Comparison of ENCODE assay signal across 13 cellular contexts in the genomic region with DNA sequence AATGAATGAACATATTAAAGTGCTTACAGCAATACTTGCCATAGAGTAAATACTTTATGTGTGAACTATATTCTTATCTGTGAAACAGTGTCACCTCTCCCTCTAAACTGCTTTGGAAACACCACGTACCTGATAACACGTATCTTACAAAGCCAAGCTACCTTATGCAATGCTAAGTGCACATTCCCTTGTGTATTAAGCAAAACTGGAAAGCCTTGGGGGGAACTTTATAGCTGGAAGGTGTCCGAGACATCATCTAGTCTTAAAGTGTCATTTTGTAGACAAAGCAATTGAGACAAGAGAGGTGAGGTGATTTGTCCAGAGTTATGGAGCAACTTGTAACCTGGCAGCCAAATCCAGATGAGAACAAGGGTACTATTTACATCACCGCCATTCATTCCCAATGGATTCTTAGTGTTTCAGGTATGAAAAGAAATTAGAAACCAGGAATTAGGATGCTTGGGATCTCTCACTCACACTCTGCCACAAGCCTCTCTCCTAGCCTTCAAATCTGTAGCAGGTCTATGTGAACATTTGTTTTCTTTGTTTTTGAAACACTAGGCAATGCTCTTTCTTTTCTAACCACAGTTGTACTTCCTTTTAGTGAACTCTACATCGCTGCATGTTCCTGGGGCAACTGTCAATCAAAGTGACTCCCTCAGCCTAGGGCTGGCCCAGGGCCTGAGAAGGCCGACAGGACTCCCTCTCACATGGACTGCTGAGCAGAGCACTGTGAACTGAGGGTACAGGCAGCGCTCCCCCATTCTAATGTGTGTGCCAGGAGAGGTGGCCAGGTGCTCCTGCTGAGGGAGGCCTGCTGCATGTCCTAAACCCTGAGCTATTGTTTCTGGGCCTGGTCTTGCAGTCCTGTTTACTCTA. TPM values are rescaled to one million over a fixed set of nuclear protein-coding genes. Genes with fewer than 3 reads are reported as not detected.
A peak's percentile ranks its signal among the peaks of the same experiment; 100 is the strongest.
DNase-seq lines count a peak whose midpoint lies in the region; ATAC-seq and TF ChIP-seq lines count a peak whose summit lies in the region.
"Had no signal": no experiment of that assay in that cellular context is flagged by ENCODE, and none has a peak within 500 bp of the region (broad histone marks: within the 10 kb centered on the region; RNA-seq: fewer than 3 reads in every experiment).

No MANE protein-coding gene starts in this region.

- H4K20me1 ChIP-seq in neural progenitor cell (ENCODE audit: low read depth), result no peaks in the 10 kb centered on the region

- peak overlapping the region; percentile 37 for H3K27ac ChIP-seq in neural progenitor cell
- H3K27ac ChIP-seq: thyroid gland had no signal

- H3K9me3 ChIP-seq in neural progenitor cell (ENCODE audit: low read depth), result no peaks in the 10 kb centered on the region
- H3K9me3 ChIP-seq: thyroid gland had no signal

- peak overlapping the region; percentile 18 for H3K4me2 ChIP-seq in neural progenitor cell

- H3K79me2 ChIP-seq in neural progenitor cell (ENCODE audit: low read depth), result no peaks in the 10 kb centered on the region

- H3K36me3 Mint-ChIP-seq in neural progenitor cell, result no peaks in the 10 kb centered on the region
- H3K36me3 Mint-ChIP-seq in activated T-helper 1 cell treated with anti-CD3 and anti-CD28 coated beads, Interleukin-12 subunit alpha, Interleukin-12 subunit beta, Interleukin-2, Interleukin-4 antibody, amounts not matched to agents 30 ng/mL and 10 ng/mL and 1 ng/mL, durations not matched to agents 14 hours and 24 hours and 36 hours (ENCODE audit: low read depth), result no peaks in the 10 kb centered on the region
- H3K36me3 Mint-ChIP-seq in nephron progenitor cell (ENCODE audit: low read depth), result no peaks in the 10 kb centered on the region
- H3K36me3 Mint-ChIP-seq: brain had no signal

- H3K27ac Mint-ChIP-seq in neural progenitor cell (no peak overlapping the region), nephron progenitor cell (no peak overlapping the region)
- H3K27ac Mint-ChIP-seq in activated T-helper 1 cell treated with anti-CD3 and anti-CD28 coated beads, Interleukin-12 subunit alpha, Interleukin-12 subunit beta, Interleukin-2, Interleukin-4 antibody, amounts not matched to agents 30 ng/mL and 10 ng/mL and 1 ng/mL, durations not matched to agents 14 hours and 24 hours and 36 hours, result no peak overlapping the region

- DNase-seq in neural progenitor cell (ENCODE audit: low spot score) (no peak), NCI-H524 (lab: John Stamatoyannopoulos, UW) (no peak), nephron progenitor cell (no peak)
- no peak for DNase-seq in activated T-helper 1 cell treated with anti-CD3 and anti-CD28 coated beads, Interleukin-12 subunit alpha, Interleukin-12 subunit beta, Interleukin-2, Interleukin-4 antibody, amounts not matched to agents 30 ng/mL and 10 ng/mL and 1 ng/mL, durations not matched to agents 14 hours and 24 hours and 36 hours (ENCODE audit: low spot score)
- no peak for DNase-seq in activated CD4-positive, alpha-beta T cell treated with anti-CD3 and anti-CD28 coated beads for 48 hours
- DNase-seq: activated CD4-positive, alpha-beta T cell treated with anti-CD3 and anti-CD28 coated beads, Interleukin-2, amount 50 U/mL, for 4 hours; foreskin melanocyte; stimulated activated CD4-positive, alpha-beta T cell treated with anti-CD3 and anti-CD28 coated beads, Interleukin-15, amount 100 ng/mL, for 24 hours; thyroid gland had no signal

- no peaks in the 10 kb centered on the region for H3K36me3 ChIP-seq in neural progenitor cell
- H3K36me3 ChIP-seq: thyroid gland had no signal

- ATAC-seq in GM18909 (IDR thresholded peaks at IDR 0.05; ENCODE audit: poor library complexity, unreplicated experiment) (peak; percentile 86), GM21737 (IDR thresholded peaks at IDR 0.05; ENCODE audit: unreplicated experiment) (peak; percentile 88), HG03432 (IDR thresholded peaks at IDR 0.05; ENCODE audit: unreplicated experiment) (peak; percentile 82)

- TF ChIP-seq CTCF in neural progenitor cell (IDR thresholded peaks at IDR 0.05) (no peak), nephron progenitor cell (IDR thresholded peaks at IDR 0.05) (no peak)

- H3K4me1 Mint-ChIP-seq in neural progenitor cell (peaks cover 8% of the 10 kb centered on the region), nephron progenitor cell (no peaks in the 10 kb centered on the region)
- no peaks in the 10 kb centered on the region for H3K4me1 Mint-ChIP-seq in activated T-helper 1 cell treated with anti-CD3 and anti-CD28 coated beads, Interleukin-12 subunit alpha, Interleukin-12 subunit beta, Interleukin-2, Interleukin-4 antibody, amounts not matched to agents 30 ng/mL and 10 ng/mL and 1 ng/mL, durations not matched to agents 14 hours and 24 hours and 36 hours (ENCODE audit: low read depth)

- no peak overlapping the region for H3K9ac ChIP-seq in neural progenitor cell

- no peaks in the 10 kb centered on the region for H3K27me3 ChIP-seq in neural progenitor cell
- H3K27me3 ChIP-seq: thyroid gland had no signal

- H3K4me3 Mint-ChIP-seq in neural progenitor cell, result no peak overlapping the region
- H3K4me3 Mint-ChIP-seq in activated T-helper 1 cell treated with anti-CD3 and anti-CD28 coated beads, Interleukin-12 subunit alpha, Interleukin-12 subunit beta, Interleukin-2, Interleukin-4 antibody, amounts not matched to agents 30 ng/mL and 10 ng/mL and 1 ng/mL, durations not matched to agents 14 hours and 24 hours and 36 hours, result no peak overlapping the region
- H3K4me3 Mint-ChIP-seq in nephron progenitor cell, result no peak overlapping the region
- H3K4me3 Mint-ChIP-seq: brain had no signal

- H3K9me3 Mint-ChIP-seq in neural progenitor cell, result no peaks in the 10 kb centered on the region
- peaks cover 4% of the 10 kb centered on the region for H3K9me3 Mint-ChIP-seq in activated T-helper 1 cell treated with anti-CD3 and anti-CD28 coated beads, Interleukin-12 subunit alpha, Interleukin-12 subunit beta, Interleukin-2, Interleukin-4 antibody, amounts not matched to agents 30 ng/mL and 10 ng/mL and 1 ng/mL, durations not matched to agents 14 hours and 24 hours and 36 hours
- H3K9me3 Mint-ChIP-seq in nephron progenitor cell, result peaks cover 11% of the 10 kb centered on the region

- no peak overlapping the region for H3K4me3 ChIP-seq in neural progenitor cell
- H3K4me3 ChIP-seq: thyroid gland had no signal

- H3K27me3 Mint-ChIP-seq in neural progenitor cell (ENCODE audit: insufficient read depth, low read depth), result peaks cover 15% of the 10 kb centered on the region
- H3K27me3 Mint-ChIP-seq in activated T-helper 1 cell treated with anti-CD3 and anti-CD28 coated beads, Interleukin-12 subunit alpha, Interleukin-12 subunit beta, Interleukin-2, Interleukin-4 antibody, amounts not matched to agents 30 ng/mL and 10 ng/mL and 1 ng/mL, durations not matched to agents 14 hours and 24 hours and 36 hours (ENCODE audit: insufficient read depth), result peaks cover 3% of the 10 kb centered on the region
- H3K27me3 Mint-ChIP-seq in nephron progenitor cell (ENCODE audit: low read depth, poor library complexity), result peaks cover 10% of the 10 kb centered on the region

- H2AFZ ChIP-seq in neural progenitor cell (replicated peaks), result peak overlapping the region; percentile 80

- peaks cover 7% of the 10 kb centered on the region for H3F3A ChIP-seq in neural progenitor cell (ENCODE audit: low read depth)

- intact Hi-C loops in activated T-helper 1 cell treated with anti-CD3 and anti-CD28 coated beads, Interleukin-12 subunit alpha, Interleukin-12 subunit beta, Interleukin-2, Interleukin-4 antibody, amounts not matched to agents 30 ng/mL and 10 ng/mL and 1 ng/mL, durations not matched to agents 14 hours and 24 hours and 36 hours (cut with micrococcal nuclease), result no loop called here

- peaks cover 11% of the 10 kb centered on the region for H3K4me1 ChIP-seq in neural progenitor cell
- H3K4me1 ChIP-seq: thyroid gland had no signal

RNA-seq across cellular contexts. Expression of a gene that starts 13.9 kb away (rescaled TPM):
- 0.12 and 0.15 TPM in 2 replicates for total RNA-seq in neural progenitor cell (ENCODE audit: low replicate concordance)
- 2.2 and 2.5 TPM in 2 replicates for total RNA-seq in activated T-helper 1 cell treated with anti-CD3 and anti-CD28 coated beads, Interleukin-12 subunit alpha, Interleukin-12 subunit beta, Interleukin-2, Interleukin-4 antibody, amounts not matched to agents 30 ng/mL and 10 ng/mL and 1 ng/mL, durations not matched to agents 14 hours and 24 hours and 36 hours
